In the genomic region with DNA sequence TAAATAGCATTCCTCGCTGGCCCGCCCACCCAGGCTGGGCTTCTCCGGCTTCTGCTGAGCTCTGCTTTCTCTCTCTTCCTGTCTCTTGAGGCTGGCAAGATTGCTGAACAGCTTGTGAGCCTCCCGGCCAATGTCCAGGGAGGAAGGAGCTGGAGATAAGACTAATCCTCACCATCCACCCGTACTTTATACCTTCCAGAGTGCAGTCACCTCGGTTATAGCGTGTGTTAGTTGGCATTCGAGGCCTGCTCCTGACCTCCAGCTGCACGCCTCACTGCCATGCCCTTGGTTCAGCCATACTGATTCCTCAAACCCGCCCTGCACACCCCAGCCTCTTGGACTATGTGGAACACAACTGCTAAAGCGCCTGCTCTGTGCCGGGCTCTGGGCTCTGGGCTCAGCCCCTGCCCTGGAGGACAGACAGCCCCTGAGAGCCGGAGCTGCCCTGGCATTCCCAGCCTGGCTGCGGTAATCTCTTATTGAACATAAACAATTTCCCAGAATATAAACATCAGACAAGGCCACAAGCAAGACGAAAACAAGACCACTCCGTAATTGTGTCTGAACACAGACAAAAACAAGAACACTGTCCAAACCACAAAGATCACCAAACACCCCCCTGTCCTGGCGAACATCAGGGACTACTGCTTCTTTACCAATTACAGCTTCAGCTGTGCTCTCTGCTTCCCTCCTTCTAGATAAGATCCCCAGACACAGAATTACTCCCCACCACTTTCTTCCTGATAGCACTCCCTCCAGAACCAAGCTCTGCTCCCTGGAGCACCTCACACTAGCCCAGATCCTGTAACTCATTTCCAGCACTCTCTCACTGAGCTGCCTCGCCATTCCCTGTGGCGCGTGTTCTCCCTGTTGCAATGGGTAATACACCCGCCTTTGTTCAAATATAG, we compare ENCODE assay signal across 14 cellular contexts. TPM values are rescaled to one million over a fixed set of nuclear protein-coding genes. Genes with fewer than 3 reads are reported as not detected.
DNase-seq lines count a peak whose midpoint lies in the region; TF ChIP-seq lines count a peak whose summit lies in the region.
"Had no signal": no experiment of that assay in that cellular context is flagged by ENCODE, and none has a peak within 500 bp of the region (broad histone marks: within the 10 kb centered on the region; RNA-seq: fewer than 3 reads in every experiment).

No MANE protein-coding gene starts in this region.

- H3K27me3 Mint-ChIP-seq in endothelial cell (ENCODE audit: unreplicated experiment), result peaks cover 1% of the 10 kb centered on the region

- H3K9me2 ChIP-seq in OCI-LY7 (ENCODE audit: insufficient read depth, low read length), result no peaks in the 10 kb centered on the region

- peaks cover 29% of the 10 kb centered on the region for H3K4me1 Mint-ChIP-seq in endothelial cell (ENCODE audit: unreplicated experiment)

- H3K4me3 ChIP-seq in HEK293 (ENCODE audit: low read depth, low read length) (no peak overlapping the region), adrenal gland (no peak overlapping the region), ovary (no peak overlapping the region), OCI-LY7 (ENCODE audit: low read depth, low read length, poor library complexity, severe bottlenecking) (no peak overlapping the region)
- H3K4me3 ChIP-seq: BLaER1 treated with 17β-estradiol and CSF1 and Interleukin-3, amounts not matched to agents 10 nM and 100 nM; vagina had no signal

- TF ChIP-seq POLR2A in adrenal gland (IDR thresholded peaks at IDR 0.05) (no peak), ovary (IDR thresholded peaks at IDR 0.05) (no peak)

- CTCF ChIA-PET in HEK293 (lab: Yijun Ruan, JAX), result interaction anchor here (0.6 to 1.8 kb wide), 8 partner anchors 28 to 829 kb away, joined by 3 to 5 read pairs (median 4); no protein-coding TSS in a partner anchor
- CTCF ChIA-PET in OCI-LY7 (lab: Charles Lee; ENCODE audit: unreplicated experiment), result no interaction called here

- H2AFZ ChIP-seq in OCI-LY7 (ENCODE audit: low read length), result no peak overlapping the region
- H2AFZ ChIP-seq: parathyroid adenoma had no signal

- H3K9me3 ChIP-seq in HEK293 (ENCODE audit: control insufficient read depth, insufficient read depth, low read depth, low read length), result no peaks in the 10 kb centered on the region
- H3K9me3 ChIP-seq in adrenal gland (replicated peaks in 1 of 3), result no peaks in the 10 kb centered on the region
- H3K9me3 ChIP-seq in ovary, result no peaks in the 10 kb centered on the region
- no peaks in the 10 kb centered on the region for H3K9me3 ChIP-seq in OCI-LY7 (ENCODE audit: low read length)
- H3K9me3 ChIP-seq: BLaER1 treated with 17β-estradiol and CSF1 and Interleukin-3, amounts not matched to agents 10 nM and 100 nM; vagina had no signal

- H3K27ac ChIP-seq in HEK293 (ENCODE audit: extremely low read depth, low read depth, low read length), result peak overlapping the region; percentile 75
- peak overlapping the region in 2 of 5 donors; percentile 52 to 70 for H3K27ac ChIP-seq in adrenal gland
- H3K27ac ChIP-seq in ovary, result peak overlapping the region in 1 of 2 donors; percentile 79
- no peak overlapping the region for H3K27ac ChIP-seq in OCI-LY7 (ENCODE audit: low read depth, low read length, poor library complexity, severe bottlenecking)
- H3K27ac ChIP-seq: BLaER1 treated with 17β-estradiol and CSF1 and Interleukin-3, amounts not matched to agents 10 nM and 100 nM; parathyroid adenoma; vagina; VCaP had no signal

- no peak overlapping the region for H3K27ac Mint-ChIP-seq in endothelial cell (ENCODE audit: unreplicated experiment)
- H3K27ac Mint-ChIP-seq: dendritic cell treated with granulocyte-macrophage colony-stimulating factor and Interleukin-4, amounts not matched to agents 40 ng/mL and 50 ng/mL, for 4 days had no signal

- H3K27me3 ChIP-seq in adrenal gland (no peaks in the 10 kb centered on the region), ovary (no peaks in the 10 kb centered on the region)
- H3K27me3 ChIP-seq: vagina had no signal

- peak in 6 of 7 donors; percentile 47 to 85 (median 74) for DNase-seq in adrenal gland
- DNase-seq in hepatic stellate cell (ENCODE audit: low spot score), result peak; percentile 29
- peak; percentile 73 to 88 (median 80) for DNase-seq in ovary
- no peak for DNase-seq in HUDEP-2 (lab: John Stamatoyannopoulos, UW; ENCODE audit: unreplicated experiment in 76 of 76)
- DNase-seq in Kasumi-1 (lab: John Stamatoyannopoulos, UW), result no peak
- DNase-seq in OCI-LY7 (ENCODE audit: low spot score), result no peak
- DNase-seq in endothelial cell (ENCODE audit: low spot score), result no peak
- DNase-seq: NCI-H2081 had no signal

- no peaks in the 10 kb centered on the region for H3K9me3 Mint-ChIP-seq in endothelial cell (ENCODE audit: unreplicated experiment)
- H3K9me3 Mint-ChIP-seq: dendritic cell treated with granulocyte-macrophage colony-stimulating factor and Interleukin-4, amounts not matched to agents 40 ng/mL and 50 ng/mL, for 4 days had no signal

- H3K79me2 ChIP-seq in OCI-LY7 (ENCODE audit: insufficient read depth, low read depth, low read length), result no peaks in the 10 kb centered on the region
- H3K79me2 ChIP-seq: parathyroid adenoma had no signal

- H3K36me3 ChIP-seq in HEK293 (ENCODE audit: control insufficient read depth in 2 of 2, insufficient read depth in 1 of 2, low read length in 2 of 2) (no peaks in the 10 kb centered on the region), adrenal gland (replicated peaks in 1 of 2) (no peaks in the 10 kb centered on the region), ovary (no peaks in the 10 kb centered on the region), OCI-LY7 (ENCODE audit: insufficient read depth, low read length) (no peaks in the 10 kb centered on the region)
- H3K36me3 ChIP-seq: BLaER1 treated with 17β-estradiol and CSF1 and Interleukin-3, amounts not matched to agents 10 nM and 100 nM; vagina had no signal

- no peaks in the 10 kb centered on the region for H3K36me3 Mint-ChIP-seq in endothelial cell (ENCODE audit: low read depth, unreplicated experiment)

- BruUV-seq in OCI-LY7 (replicated peaks; lab: Mats Ljungman, UMichigan), result no TSS peak

- H4K20me1 ChIP-seq in OCI-LY7 (ENCODE audit: insufficient read depth, low read length), result no peaks in the 10 kb centered on the region

- TF ChIP-seq CTCF in HEK293 (tag by site-specific recombination; IDR thresholded peaks at IDR 0.05), result no peak
- TF ChIP-seq CTCF in adrenal gland (IDR thresholded peaks at IDR 0.05), result no peak
- TF ChIP-seq CTCF in ovary (IDR thresholded peaks at IDR 0.05), result no peak
- TF ChIP-seq CTCF in OCI-LY7 (conservative IDR thresholded peaks at IDR 0.05; ENCODE audit: low read length), result no peak
- no peak for TF ChIP-seq CTCF in endothelial cell (IDR thresholded peaks at IDR 0.05; ENCODE audit: unreplicated experiment)

- no peak overlapping the region for H3K4me3 Mint-ChIP-seq in endothelial cell (ENCODE audit: unreplicated experiment)
- H3K4me3 Mint-ChIP-seq: dendritic cell treated with granulocyte-macrophage colony-stimulating factor and Interleukin-4, amounts not matched to agents 40 ng/mL and 50 ng/mL, for 4 days had no signal

- intact Hi-C loops in adrenal gland (cut with DNase I), result no loop called here
- intact Hi-C loops in ovary (cut with DNase I), result loop anchor here in 1 of 4 donors (5.0 kb wide), 1 partner anchor 52 kb away; no protein-coding TSS in a partner anchor
- intact Hi-C loops in OCI-LY7 (cut with micrococcal nuclease; ENCODE audit: unreplicated experiment), result no loop called here

- H3K4me2 ChIP-seq in OCI-LY7 (ENCODE audit: low read length), result no peak overlapping the region

- POLR2A ChIA-PET in HEK293 (lab: Yijun Ruan, JAX) (interaction anchor here (0.6 to 4.1 kb wide), 9 partner anchors 10 to 1923 kb away, joined by 3 to 36 read pairs (median 4); a partner anchor contains a TSS), OCI-LY7 (lab: Charles Lee) (no interaction called here)

- no peak for TF ChIP-seq EP300 in ovary (IDR thresholded peaks at IDR 0.05)

- H3K4me1 ChIP-seq in HEK293 (ENCODE audit: control insufficient read depth, insufficient read depth, low read length), result peaks cover 27% of the 10 kb centered on the region
- peaks cover 20 to 47% of the 10 kb centered on the region in 2 donors for H3K4me1 ChIP-seq in adrenal gland (replicated peaks in 1 of 2)
- peaks cover 22% of the 10 kb centered on the region for H3K4me1 ChIP-seq in ovary (ENCODE audit: insufficient read depth)
- H3K4me1 ChIP-seq in OCI-LY7 (ENCODE audit: insufficient read depth, low read length, poor library complexity, severe bottlenecking), result no peaks in the 10 kb centered on the region
- H3K4me1 ChIP-seq: parathyroid adenoma had no signal

- 36 to 54% (median 43%) methylated on average over 18 to 21 of the region's 21 CpGs for WGBS in adrenal gland, 4 donors
- WGBS in ovary, 3 donors, result 6 to 14% (median 7%) methylated on average over 21 of the region's 21 CpGs

TF ChIP-seq in HEK293, 187 proteins besides CTCF, POLR2A, EP300 and RAD21:
- TF ChIP-seq ZNF596 (tag by site-specific recombination; IDR thresholded peaks at IDR 0.05) (no peak), TRIM28 (IDR thresholded peaks at IDR 0.05; ENCODE audit: borderline replicate concordance, low read length) (peak; percentile 27; the same call in 1 of the 2 replicates), ZNF701 (tag by site-specific recombination; IDR thresholded peaks at IDR 0.05) (no peak), OSR2 (tag by site-specific recombination; IDR thresholded peaks at IDR 0.05) (peak; percentile 26; the same call in 1 of the 2 replicates), GLI4 (tag by site-specific recombination; IDR thresholded peaks at IDR 0.05) (peak; percentile 95), ZNF112 (tag by site-specific recombination; IDR thresholded peaks at IDR 0.05) (no peak), ZNF266 (tag by site-specific recombination; IDR thresholded peaks at IDR 0.05; ENCODE audit: low read depth) (no peak), ZNF341 (tag by site-specific recombination; IDR thresholded peaks at IDR 0.05; ENCODE audit: low read depth) (peak; percentile 62), ZNF23 (tag by site-specific recombination; IDR thresholded peaks at IDR 0.05; ENCODE audit: borderline replicate concordance) (no peak)
TF ChIP-seq in HEK293: peak in this region for 4.

RNA-seq across cellular contexts. Expression of a gene that starts 57.0 kb away (rescaled TPM):
- total RNA-seq in adrenal gland (10 to 100 TPM in 7 of 8 donors, 1 to 10 TPM in 1; 6.5 to 73.3 (median 40.4) TPM), ovary (10 to 100 TPM; 53.9 to 70.8 (median 62.4) TPM), OCI-LY7 (2022) (31.9 and 35.7 TPM in 2 replicates), endothelial cell (ENCODE audit: unreplicated experiment) (80.8 TPM)
- polyA plus RNA-seq in adrenal gland (10 to 100 TPM in 2 of 3 donors, 1 to 10 TPM in 1; 5.5 to 24.9 (median 10.9) TPM), ovary (10 to 100 TPM; 17.5 to 24.4 TPM)
- 19.7 and 37.9 TPM in 2 replicates for total RNA-seq in OCI-LY7 (2014; rRNA removed; shearing (Covaris generic))

Comparison
In these comparisons a context has a peak if more than half of its experiments do, and no peak if none do; other contexts are left out.
1. DNase-seq: peak in adrenal gland (6 of 7), hepatic stellate cell (single experiment) and ovary (5 of 5); none in HUDEP-2 (0 of 76), Kasumi-1 (0 of 2), OCI-LY7 (single experiment) and endothelial cell (single experiment).